1 cellular context compared by ENCODE assay signal in the genomic region with DNA sequence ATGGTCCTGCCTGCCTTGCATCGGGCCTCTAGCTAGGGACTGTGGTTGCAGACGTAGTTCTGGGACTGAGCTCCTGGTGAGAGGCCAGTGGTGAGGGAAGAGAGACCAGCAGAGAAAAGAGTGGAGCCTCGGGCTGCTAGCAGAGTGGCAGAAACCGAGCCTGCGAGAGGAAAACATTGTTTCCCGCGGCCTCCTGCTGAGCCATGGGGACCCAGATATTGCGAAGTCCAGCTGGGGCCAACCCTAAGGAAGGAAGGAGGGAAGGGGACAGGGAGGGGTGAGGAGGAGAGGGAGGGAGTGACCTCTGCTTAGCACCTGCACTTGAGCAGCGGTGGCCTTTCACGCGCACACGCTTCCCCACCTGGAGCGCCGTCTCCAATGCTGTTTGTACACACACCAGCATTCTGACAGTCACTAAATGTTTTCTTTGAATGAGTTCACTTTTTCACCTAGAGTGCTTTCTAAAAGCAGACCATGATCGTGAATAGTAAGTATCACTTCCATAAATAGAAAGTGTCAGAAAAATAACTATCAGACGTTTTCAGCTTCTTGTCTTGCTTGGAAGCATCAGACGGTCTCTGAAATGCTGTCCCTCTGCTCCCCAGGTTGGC.
TF ChIP-seq lines count a peak whose summit lies in the region.

No MANE protein-coding gene starts in this region.

TF ChIP-seq in K562, 482 proteins besides CTCF, POLR2A, EP300 and RAD21:
- TF ChIP-seq, protein P1, sequence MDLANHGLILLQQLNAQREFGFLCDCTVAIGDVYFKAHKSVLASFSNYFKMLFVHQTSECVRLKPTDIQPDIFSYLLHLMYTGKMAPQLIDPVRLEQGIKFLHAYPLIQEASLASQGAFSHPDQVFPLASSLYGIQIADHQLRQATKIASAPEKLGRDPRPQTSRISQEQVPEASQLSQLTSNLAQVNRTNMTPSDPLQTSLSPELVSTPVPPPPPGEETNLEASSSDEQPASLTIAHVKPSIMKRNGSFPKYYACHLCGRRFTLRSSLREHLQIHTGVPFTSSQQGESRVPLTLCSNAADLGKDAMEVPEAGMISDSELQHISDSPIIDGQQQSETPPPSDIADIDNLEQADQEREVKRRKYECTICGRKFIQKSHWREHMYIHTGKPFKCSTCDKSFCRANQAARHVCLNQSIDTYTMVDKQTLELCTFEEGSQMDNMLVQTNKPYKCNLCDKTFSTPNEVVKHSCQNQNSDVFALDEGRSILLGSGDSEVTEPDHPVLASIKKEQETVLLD (IDR thresholded peaks at IDR 0.05), result 0 out of 2 replicates have a peak, but pooled peaks have one; percentile 28
- TF ChIP-seq POLR2H (tag; IDR thresholded peaks at IDR 0.05; ENCODE audit: low read depth) (no peak), ZNF263 (CRISPR knock-in tag; IDR thresholded peaks at IDR 0.05; ENCODE audit: borderline replicate concordance) (0 out of 2 replicates have a peak, but pooled peaks have one; percentile 29)
- TF ChIP-seq, protein P2, sequence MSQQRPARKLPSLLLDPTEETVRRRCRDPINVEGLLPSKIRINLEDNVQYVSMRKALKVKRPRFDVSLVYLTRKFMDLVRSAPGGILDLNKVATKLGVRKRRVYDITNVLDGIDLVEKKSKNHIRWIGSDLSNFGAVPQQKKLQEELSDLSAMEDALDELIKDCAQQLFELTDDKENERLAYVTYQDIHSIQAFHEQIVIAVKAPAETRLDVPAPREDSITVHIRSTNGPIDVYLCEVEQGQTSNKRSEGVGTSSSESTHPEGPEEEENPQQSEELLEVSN (IDR thresholded peaks at IDR 0.05; ENCODE audit: borderline replicate concordance in 1 of 2, extremely low read depth in 1 of 2, insufficient read depth in 1 of 2, insufficient read length in 1 of 2, low read depth in 1 of 2, low read length in 1 of 2, poor library complexity in 1 of 2, severe bottlenecking in 1 of 2), result peak in 1 of 2 experiments; percentile 25
